In genomic region chr10:18556522-18557147, GRCh38 we compare ENCODE assay signal across 23 cellular contexts.
"Had no signal": no experiment of that assay in that cellular context is flagged by ENCODE, and none has a peak within 500 bp of the region (broad histone marks: within the 10 kb centered on the region; RNA-seq: fewer than 3 reads in every experiment).

No MANE protein-coding gene starts in this region.

- H3K4me3 Mint-ChIP-seq: T-cell had no signal

- H3K27me3 ChIP-seq: MG63 had no signal

- H3K4me3 ChIP-seq: MG63 had no signal

- H3K4me2 ChIP-seq: SK-N-SH had no signal

- H3K27ac ChIP-seq: RWPE1 had no signal

- H3K9ac ChIP-seq: SK-N-SH had no signal

- H3K27ac Mint-ChIP-seq: T-cell had no signal

- H3K9me3 Mint-ChIP-seq: T-cell had no signal

- DNase-seq: KBM-7, MG63, NCI-H1092, NCI-H1105 treated with DMSO at 0.1 percent for 48 hours, NCI-H1417 treated with DMSO at 0.1 percent for 48 hours, NCI-H146, NCI-H187, NCI-H2029, NCI-H2081 treated with DMSO at 0.1 percent for 48 hours, NCI-H2171, NCI-H226, NCI-H446, NCI-H510A, NCI-H524 treated with DMSO at 0.1 percent for 48 hours, NCI-H69, NCI-H774, PC-3, SHP77, SK-N-SH, SW 1271, T-cell had no signal

- H3K27me3 Mint-ChIP-seq: T-cell had no signal

- ATAC-seq: Panc1, PC-3, T-cell had no signal

- H3K4me1 Mint-ChIP-seq: T-cell had no signal
